In genomic region chr15:28133281-28133680, GRCh38 we compare ENCODE assay signal across 25 cellular contexts. TPM values are rescaled to one million over a fixed set of nuclear protein-coding genes. Genes with fewer than 3 reads are reported as not detected.
DNase-seq lines count a peak whose midpoint lies in the region; ATAC-seq, FAIRE-seq and TF ChIP-seq lines count a peak whose summit lies in the region.
"Had no signal": no experiment of that assay in that cellular context is flagged by ENCODE, and none has a peak within 500 bp of the region (broad histone marks: within the 10 kb centered on the region; RNA-seq: fewer than 3 reads in every experiment).

No MANE protein-coding gene starts in this region.

- H3K9ac ChIP-seq in endothelial cell of umbilical vein (replicated peaks; ENCODE audit: extremely low read depth, insufficient read depth, low read length), result no peak overlapping the region
- H3K9ac ChIP-seq: BLaER1 had no signal

- peaks cover 24% of the 10 kb centered on the region for H3K36me3 Mint-ChIP-seq in activated T-helper 1 cell treated with anti-CD3 and anti-CD28 coated beads, Interleukin-12 subunit alpha, Interleukin-12 subunit beta, Interleukin-2, Interleukin-4 antibody, amounts not matched to agents 30 ng/mL and 10 ng/mL and 1 ng/mL, durations not matched to agents 14 hours and 24 hours and 36 hours (ENCODE audit: low read depth)

- dilution Hi-C loops in endothelial cell of umbilical vein (cut with MboI; ENCODE audit: extremely low pct_ligation_motif_present, low sequenced_read_pairs), result no loop called here

- H3K27me3 ChIP-seq in endothelial cell of umbilical vein (ENCODE audit: control insufficient read depth in 2 of 2, insufficient read depth in 2 of 2, low read length in 2 of 2) (no peaks in the 10 kb centered on the region), osteoblast (ENCODE audit: insufficient read depth, low read length) (no peaks in the 10 kb centered on the region), left lung (no peaks in the 10 kb centered on the region)
- H3K27me3 ChIP-seq: BLaER1, gastrocnemius medialis, sigmoid colon had no signal

- H3K4me1 ChIP-seq in endothelial cell of umbilical vein (ENCODE audit: control insufficient read depth, extremely low read depth, insufficient read depth, low read length), result peaks cover 15% of the 10 kb centered on the region
- peaks cover 27% of the 10 kb centered on the region for H3K4me1 ChIP-seq in osteoblast (ENCODE audit: insufficient read depth, low read length)
- H3K4me1 ChIP-seq in left lung, result peaks cover 0 to 6% of the 10 kb centered on the region in 2 donors
- H3K4me1 ChIP-seq: gastrocnemius medialis, sigmoid colon had no signal

- H3K4me2 ChIP-seq in endothelial cell of umbilical vein (ENCODE audit: insufficient read depth, low read length) (peak overlapping the region; percentile 38), osteoblast (ENCODE audit: insufficient read depth, low read length) (peak overlapping the region; percentile 47)
- H3K4me2 ChIP-seq: BLaER1 had no signal

- peaks cover 28% of the 10 kb centered on the region for H3K4me1 Mint-ChIP-seq in activated T-helper 1 cell treated with anti-CD3 and anti-CD28 coated beads, Interleukin-12 subunit alpha, Interleukin-12 subunit beta, Interleukin-2, Interleukin-4 antibody, amounts not matched to agents 30 ng/mL and 10 ng/mL and 1 ng/mL, durations not matched to agents 14 hours and 24 hours and 36 hours (ENCODE audit: low read depth)

- no peaks in the 10 kb centered on the region for H3K9me3 ChIP-seq in endothelial cell of umbilical vein (replicated peaks; ENCODE audit: control insufficient read depth, insufficient read depth, low read length)
- no peaks in the 10 kb centered on the region for H3K9me3 ChIP-seq in osteoblast (ENCODE audit: low read depth, low read length)
- no peaks in the 10 kb centered on the region for H3K9me3 ChIP-seq in left lung
- H3K9me3 ChIP-seq: BLaER1, gastrocnemius medialis, sigmoid colon had no signal

- intact Hi-C loops in endothelial cell of umbilical vein (cut with micrococcal nuclease) (no loop called here), left lung (cut with DNase I) (no loop called here)
- intact Hi-C loops in activated T-helper 1 cell treated with anti-CD3 and anti-CD28 coated beads, Interleukin-12 subunit alpha, Interleukin-12 subunit beta, Interleukin-2, Interleukin-4 antibody, amounts not matched to agents 30 ng/mL and 10 ng/mL and 1 ng/mL, durations not matched to agents 14 hours and 24 hours and 36 hours (cut with micrococcal nuclease), result no loop called here

- no peak for TF ChIP-seq POLR2A in endothelial cell of umbilical vein (IDR thresholded peaks at IDR 0.05; ENCODE audit: low read depth, low read length)

- no peak overlapping the region for H2AFZ ChIP-seq in endothelial cell of umbilical vein (ENCODE audit: low read depth, low read length)
- no peak overlapping the region for H2AFZ ChIP-seq in osteoblast (ENCODE audit: low read length)

- peak; percentile 18 for FAIRE-seq in RCC 7860 (lab: Jason Lieb, UNC)
- FAIRE-seq in endothelial cell of umbilical vein (lab: Jason Lieb, UNC), result no peak
- FAIRE-seq: HepG2 had no signal

- no peaks in the 10 kb centered on the region for H4K20me1 ChIP-seq in endothelial cell of umbilical vein (replicated peaks; ENCODE audit: control insufficient read depth, extremely low read depth, insufficient read depth, low read length)
- H4K20me1 ChIP-seq in osteoblast (ENCODE audit: insufficient read depth, low read length), result no peaks in the 10 kb centered on the region

- no peak overlapping the region for H3K27ac Mint-ChIP-seq in activated T-helper 1 cell treated with anti-CD3 and anti-CD28 coated beads, Interleukin-12 subunit alpha, Interleukin-12 subunit beta, Interleukin-2, Interleukin-4 antibody, amounts not matched to agents 30 ng/mL and 10 ng/mL and 1 ng/mL, durations not matched to agents 14 hours and 24 hours and 36 hours
- H3K27ac Mint-ChIP-seq: activated naive CD4-positive, alpha-beta T cell treated with anti-CD3 and anti-CD28 coated beads, Interleukin-2, amount 50 U/mL, for 24 hours had no signal

- no peaks in the 10 kb centered on the region for H3K9me1 ChIP-seq in endothelial cell of umbilical vein (replicated peaks; ENCODE audit: control insufficient read depth, extremely low read depth, insufficient read depth, low read length)

- ATAC-seq in left lung (no peak), GM18868 (IDR thresholded peaks at IDR 0.05; ENCODE audit: unreplicated experiment) (no peak)
- ATAC-seq: gastrocnemius medialis, HCT116, HepG2 had no signal

- CTCF ChIA-PET in endothelial cell of umbilical vein (lab: Charles Lee), result interaction anchor here (0.9 kb wide), 1 partner anchor 30 kb away, joined by 3 read pairs; no protein-coding TSS in a partner anchor

- POLR2A ChIA-PET in endothelial cell of umbilical vein (lab: Charles Lee), result no interaction called here

- H3K27me3 Mint-ChIP-seq in activated T-helper 1 cell treated with anti-CD3 and anti-CD28 coated beads, Interleukin-12 subunit alpha, Interleukin-12 subunit beta, Interleukin-2, Interleukin-4 antibody, amounts not matched to agents 30 ng/mL and 10 ng/mL and 1 ng/mL, durations not matched to agents 14 hours and 24 hours and 36 hours (ENCODE audit: insufficient read depth), result no peaks in the 10 kb centered on the region
- H3K27me3 Mint-ChIP-seq: activated naive CD4-positive, alpha-beta T cell treated with anti-CD3 and anti-CD28 coated beads, Interleukin-2, amount 50 U/mL, for 24 hours had no signal

- TF ChIP-seq CTCF in endothelial cell of umbilical vein (IDR thresholded peaks at IDR 0.05; ENCODE audit: extremely low read depth in 1 of 2, insufficient read depth in 1 of 2, low read depth in 1 of 2, low read length in 2 of 2), result no peak
- no peak for TF ChIP-seq CTCF in osteoblast (IDR thresholded peaks at IDR 0.05; ENCODE audit: extremely low read depth, low read depth, low read length)
- TF ChIP-seq CTCF in left lung (IDR thresholded peaks at IDR 0.05), result no peak

- no peak overlapping the region for H3K4me3 Mint-ChIP-seq in activated T-helper 1 cell treated with anti-CD3 and anti-CD28 coated beads, Interleukin-12 subunit alpha, Interleukin-12 subunit beta, Interleukin-2, Interleukin-4 antibody, amounts not matched to agents 30 ng/mL and 10 ng/mL and 1 ng/mL, durations not matched to agents 14 hours and 24 hours and 36 hours
- H3K4me3 Mint-ChIP-seq: activated naive CD4-positive, alpha-beta T cell treated with anti-CD3 and anti-CD28 coated beads, Interleukin-2, amount 50 U/mL, for 24 hours; nephron had no signal

- BruUV-seq in endothelial cell of umbilical vein (replicated peaks; lab: Mats Ljungman, UMichigan), result no TSS peak

- H3K27ac ChIP-seq in endothelial cell of umbilical vein (ENCODE audit: insufficient read depth, low read depth, low read length), result no peak overlapping the region
- peak overlapping the region; percentile 46 for H3K27ac ChIP-seq in osteoblast (ENCODE audit: low read depth, low read length)
- H3K27ac ChIP-seq in left lung, result peak overlapping the region in 1 of 2 donors; percentile 45
- H3K27ac ChIP-seq: BLaER1, gastrocnemius medialis, HL-60, RWPE1, sigmoid colon had no signal

- H3K9me3 Mint-ChIP-seq in activated T-helper 1 cell treated with anti-CD3 and anti-CD28 coated beads, Interleukin-12 subunit alpha, Interleukin-12 subunit beta, Interleukin-2, Interleukin-4 antibody, amounts not matched to agents 30 ng/mL and 10 ng/mL and 1 ng/mL, durations not matched to agents 14 hours and 24 hours and 36 hours, result no peaks in the 10 kb centered on the region
- H3K9me3 Mint-ChIP-seq: activated naive CD4-positive, alpha-beta T cell treated with anti-CD3 and anti-CD28 coated beads, Interleukin-2, amount 50 U/mL, for 24 hours had no signal

- H3K4me3 ChIP-seq in endothelial cell of umbilical vein (replicated peaks in 1 of 3; ENCODE audit: insufficient read depth in 1 of 3, low read depth in 1 of 3, low read length in 3 of 3), result no peak overlapping the region
- H3K4me3 ChIP-seq in osteoblast (ENCODE audit: insufficient read depth, low read length), result peak overlapping the region; percentile 1
- no peak overlapping the region for H3K4me3 ChIP-seq in left lung
- H3K4me3 ChIP-seq: BLaER1, gastrocnemius medialis, sigmoid colon had no signal

- DNase-seq in EH (ENCODE audit: low read depth) (peak; percentile 58), RCC 7860 (ENCODE audit: low spot score) (no peak), endothelial cell of umbilical vein (ENCODE audit: low read depth, low spot score) (no peak), osteoblast (ENCODE audit: insufficient read length, low spot score, missing footprints) (peak; percentile 77), left lung (no peak)
- no peak for DNase-seq in activated naive CD4-positive, alpha-beta T cell treated with anti-CD3 and anti-CD28 coated beads, Interleukin-2, amount 50 U/mL, for 16 hours
- DNase-seq in activated T-helper 1 cell treated with anti-CD3 and anti-CD28 coated beads, Interleukin-12 subunit alpha, Interleukin-12 subunit beta, Interleukin-2, Interleukin-4 antibody, amounts not matched to agents 30 ng/mL and 10 ng/mL and 1 ng/mL, durations not matched to agents 14 hours and 24 hours and 36 hours (ENCODE audit: low spot score), result no peak
- DNase-seq: activated CD4-positive, alpha-beta T cell treated with anti-CD3 and anti-CD28 coated beads for 48 hours; Calu3; effector CD4-positive, alpha-beta T cell; erythroblast; gastrocnemius medialis; hypothalamus; NCI-H1092; NCI-H187; sigmoid colon; T-helper 2 cell had no signal

- H3K79me2 ChIP-seq in endothelial cell of umbilical vein (ENCODE audit: control insufficient read depth, insufficient read depth, low read length) (no peaks in the 10 kb centered on the region), osteoblast (ENCODE audit: insufficient read depth, low read length) (no peaks in the 10 kb centered on the region)

- H3K36me3 ChIP-seq in endothelial cell of umbilical vein (ENCODE audit: control insufficient read depth in 2 of 2, extremely low read depth in 1 of 2, insufficient read depth in 2 of 2, low read length in 2 of 2) (peaks cover 2 to 33% of the 10 kb centered on the region in 2 experiments), osteoblast (ENCODE audit: insufficient read depth, low read length) (peaks cover 11% of the 10 kb centered on the region), left lung (peaks cover 0 to 49% of the 10 kb centered on the region in 2 donors)

RNA-seq across cellular contexts. Expression of gene OCA2, which starts 34.2 kb away (rescaled TPM):
- total RNA-seq in endothelial cell of umbilical vein (not detected in 2 replicates), osteoblast (not detected in 2 replicates), left lung (1 to 10 TPM in 1 of 2 donors, under 1 TPM in 1; 0.81 to 4.0 TPM)
- polyA plus RNA-seq in endothelial cell of umbilical vein, result not detected in 2 replicates
- not detected in 2 replicates for polyA plus RNA-seq in endothelial cell of umbilical vein (2011; cell fraction: cytosol; rRNA removed)
- polyA plus RNA-seq in endothelial cell of umbilical vein (2011; cell fraction: nucleus; rRNA removed), result not detected in 2 replicates
- polyA plus RNA-seq in endothelial cell of umbilical vein (2012), result not detected in 2 replicates
- polyA minus RNA-seq in endothelial cell of umbilical vein, result 0.47 TPM in 1 of 2 replicates, not detected in the other
- not detected for polyA minus RNA-seq in endothelial cell of umbilical vein (2011; cell fraction: cytosol; rRNA and poly(A)+ RNA removed)
- not detected in 2 replicates for polyA minus RNA-seq in endothelial cell of umbilical vein (2011; cell fraction: nucleus; rRNA and poly(A)+ RNA removed)
- total RNA-seq in activated T-helper 1 cell treated with anti-CD3 and anti-CD28 coated beads, Interleukin-12 subunit alpha, Interleukin-12 subunit beta, Interleukin-2, Interleukin-4 antibody, amounts not matched to agents 30 ng/mL and 10 ng/mL and 1 ng/mL, durations not matched to agents 14 hours and 24 hours and 36 hours, result not detected in 2 replicates
- total RNA-seq: Calu3 had no signal

Comparison
In these comparisons a context has a peak if more than half of its experiments do, and no peak if none do; other contexts are left out.
1. DNase-seq: peak in EH (single experiment) and osteoblast (single experiment); none in RCC 7860 (single experiment), endothelial cell of umbilical vein (single experiment), activated naive CD4-positive, alpha-beta T cell treated with anti-CD3 and anti-CD28 coated beads, Interleukin-2, amount 50 U/mL, for 16 hours (single experiment), left lung (0 of 2) and activated T-helper 1 cell treated with anti-CD3 and anti-CD28 coated beads, Interleukin-12 subunit alpha, Interleukin-12 subunit beta, Interleukin-2, Interleukin-4 antibody, amounts not matched to agents 30 ng/mL and 10 ng/mL and 1 ng/mL, durations not matched to agents 14 hours and 24 hours and 36 hours (single experiment).